Comparison of ENCODE assay signal across 20 cellular contexts in genomic region chr22:50415426-50415825, GRCh38. TPM values are rescaled to one million over a fixed set of nuclear protein-coding genes. Genes with fewer than 3 reads are reported as not detected.
DNase-seq lines count a peak whose midpoint lies in the region; ATAC-seq, FAIRE-seq and TF ChIP-seq lines count a peak whose summit lies in the region.
"Had no signal": no experiment of that assay in that cellular context is flagged by ENCODE, and none has a peak within 500 bp of the region (broad histone marks: within the 10 kb centered on the region; RNA-seq: fewer than 3 reads in every experiment).

No MANE protein-coding gene starts in this region.

- BruUV-seq in HepG2 (replicated peaks; lab: Mats Ljungman, UMichigan) (no TSS peak), MCF 10A (replicated peaks; lab: Mats Ljungman, UMichigan) (no TSS peak)

- TF ChIP-seq CTCF in HepG2 (CRISPR knock-in tag; IDR thresholded peaks at IDR 0.05) (no peak), right lobe of liver (IDR thresholded peaks at IDR 0.05) (no peak), MCF 10A (IDR thresholded peaks at IDR 0.05; ENCODE audit: unreplicated experiment) (no peak), lower lobe of right lung (IDR thresholded peaks at IDR 0.05) (no peak)

- no peaks in the 10 kb centered on the region for H3K27me3 ChIP-seq in HepG2 (ENCODE audit: control insufficient read depth in 1 of 2, insufficient read depth in 2 of 2, low read length in 2 of 2)
- H3K27me3 ChIP-seq in right lobe of liver = no peaks in the 10 kb centered on the region
- no peaks in the 10 kb centered on the region for H3K27me3 ChIP-seq in layer of hippocampus (ENCODE audit: control insufficient read depth, insufficient read depth, low read length)
- H3K27me3 ChIP-seq in lower lobe of right lung (ENCODE audit: low read depth) = no peaks in the 10 kb centered on the region
- H3K27me3 ChIP-seq: BLaER1 had no signal

- H3K27ac Mint-ChIP-seq in MCF 10A (ENCODE audit: low read depth, unreplicated experiment) = no peak overlapping the region

- H3K4me1 ChIP-seq in HepG2 (ENCODE audit: insufficient read depth, low read length) (no peaks in the 10 kb centered on the region; the same call in 1 of the 2 replicates), right lobe of liver (peaks cover 0 to 11% (median 5%) of the 10 kb centered on the region in 4 donors), lower lobe of right lung (peaks cover 12% of the 10 kb centered on the region)
- H3K4me1 ChIP-seq: BLaER1 had no signal

- FAIRE-seq in HepG2 (lab: Jason Lieb, UNC) = no peak
- FAIRE-seq: GM12892, GM18507 had no signal

- H3K36me3 ChIP-seq in HepG2 (replicated peaks in 1 of 2; ENCODE audit: control insufficient read depth in 1 of 2, insufficient read depth in 2 of 2, low read length in 2 of 2) = peaks cover 42 to 73% of the 10 kb centered on the region in 2 experiments
- H3K36me3 ChIP-seq in right lobe of liver = peaks cover 11 to 75% (median 49%) of the 10 kb centered on the region in 4 donors
- peaks cover 75% of the 10 kb centered on the region for H3K36me3 ChIP-seq in lower lobe of right lung

- CTCF ChIA-PET in HepG2 (lab: Yijun Ruan, JAX; ENCODE audit: low intra/inter-chr PET ratio, low total read pairs) = no interaction called here
- CTCF ChIA-PET in MCF 10A (lab: Yijun Ruan, JAX) = interaction anchor here (0.8 kb wide), 1 partner anchor 60 kb away, joined by 3 read pairs; no protein-coding TSS in a partner anchor

- POLR2A ChIA-PET in HepG2 (lab: Yijun Ruan, JAX) (no interaction called here), MCF 10A (lab: Yijun Ruan, JAX) (no interaction called here)

- ATAC-seq in HepG2 = peak; percentile 8; the same call in 1 of the 3 replicates
- ATAC-seq in right lobe of liver = no peak
- ATAC-seq in lower lobe of right lung = no peak
- no peak for ATAC-seq in HG03135 (IDR thresholded peaks at IDR 0.05; ENCODE audit: unreplicated experiment)

- peaks cover 82% of the 10 kb centered on the region for H3K36me3 Mint-ChIP-seq in MCF 10A (ENCODE audit: insufficient read depth, unreplicated experiment)

- H3K27ac ChIP-seq in HepG2 (ENCODE audit: extremely low read length, insufficient read depth, low read length) (no peak overlapping the region), right lobe of liver (no peak overlapping the region), layer of hippocampus (ENCODE audit: low read depth, low read length) (peak overlapping the region; percentile 57), substantia nigra (ENCODE audit: low read depth, low read length, poor library complexity, severe bottlenecking) (peak overlapping the region; percentile 52), lower lobe of right lung (no peak overlapping the region)
- H3K27ac ChIP-seq: BLaER1, HL-60 had no signal

- TF ChIP-seq EP300 in HepG2 (IDR thresholded peaks at IDR 0.05; ENCODE audit: low read depth in 2 of 2, low read length in 2 of 2) (no peak), HepG2 (CRISPR knock-in tag; IDR thresholded peaks at IDR 0.05; ENCODE audit: borderline replicate concordance) (no peak)

- no peaks in the 10 kb centered on the region for H4K20me1 ChIP-seq in HepG2 (ENCODE audit: insufficient read depth, low read length)

- in situ Hi-C loops in HepG2 (cut with HindIII; ENCODE audit: extremely low pct_ligation_motif_present, low pct_unique_long_range_greater_than_20kb) = no loop called here

- no peaks in the 10 kb centered on the region for H3K27me3 Mint-ChIP-seq in MCF 10A (ENCODE audit: insufficient read depth, unreplicated experiment)
- H3K27me3 Mint-ChIP-seq: CD4-positive, alpha-beta memory T cell had no signal

- TF ChIP-seq POLR2A in HepG2 (IDR thresholded peaks at IDR 0.05; ENCODE audit: insufficient read depth in 1 of 2, low read depth in 2 of 2, low read length in 2 of 2) (0 out of 4 replicates have a peak, but pooled peaks of 1 of the 2 experiments have one; percentile 13), right lobe of liver (IDR thresholded peaks at IDR 0.05) (no peak)

- H3K4me2 ChIP-seq in HepG2 (ENCODE audit: low read depth, low read length) = no peak overlapping the region
- H3K4me2 ChIP-seq: BLaER1 had no signal

- no peaks in the 10 kb centered on the region for H3K4me1 Mint-ChIP-seq in MCF 10A (ENCODE audit: insufficient read depth, unreplicated experiment)
- H3K4me1 Mint-ChIP-seq: CD4-positive, alpha-beta memory T cell had no signal

- no peak for TF ChIP-seq RAD21 in HepG2 (CRISPR knock-in tag; IDR thresholded peaks at IDR 0.05)

- H3K4me3 ChIP-seq in HepG2 (replicated peaks in 1 of 3; ENCODE audit: insufficient read depth in 1 of 3, low read depth in 2 of 3, low read length in 3 of 3) (no peak overlapping the region), right lobe of liver (no peak overlapping the region), lower lobe of right lung (no peak overlapping the region)
- H3K4me3 ChIP-seq: BLaER1 had no signal

- no peaks in the 10 kb centered on the region for H3K9me3 Mint-ChIP-seq in MCF 10A (ENCODE audit: unreplicated experiment)
- H3K9me3 Mint-ChIP-seq: CD14-positive monocyte; CD4-positive, alpha-beta memory T cell had no signal

- 95% methylated on average over 9 of the region's 12 CpGs for WGBS in HepG2 (ENCODE audit: low lambda C conversion rate)
- no CpG with 5 or more reads among the region's 12 CpGs for WGBS in right lobe of liver (ENCODE audit: insufficient coverage, low coverage, low lambda C conversion rate, missing lambda C conversion rate)

- no peak overlapping the region for H3K9ac ChIP-seq in HepG2 (ENCODE audit: insufficient read depth, low read depth, low read length)
- H3K9ac ChIP-seq: BLaER1 had no signal

- H3K9me3 ChIP-seq in HepG2 (ENCODE audit: low read length) = no peaks in the 10 kb centered on the region
- no peaks in the 10 kb centered on the region for H3K9me3 ChIP-seq in right lobe of liver
- H3K9me3 ChIP-seq in lower lobe of right lung = no peaks in the 10 kb centered on the region
- H3K9me3 ChIP-seq: BLaER1 had no signal

- H2AFZ ChIP-seq in HepG2 (ENCODE audit: low read length) = no peak overlapping the region

- no peaks in the 10 kb centered on the region for H3K79me2 ChIP-seq in HepG2 (ENCODE audit: insufficient read depth, low read length)

- H3K4me3 Mint-ChIP-seq in MCF 10A (ENCODE audit: unreplicated experiment) = no peak overlapping the region
- H3K4me3 Mint-ChIP-seq: CD14-positive monocyte; CD4-positive, alpha-beta memory T cell had no signal

- DNase-seq in HepG2 (ENCODE audit: low spot score) (no peak), right lobe of liver (no peak), substantia nigra (lab: John Stamatoyannopoulos, UW) (no peak), MCF 10A (ENCODE audit: unreplicated experiment) (no peak), lower lobe of right lung (no peak)
- DNase-seq: 8988T; CD4-positive, alpha-beta memory T cell; DMS153; DMS79; GDM1; GOT3; H7; IMR-90 had no signal

- intact Hi-C loops in HepG2 (cut with micrococcal nuclease; ENCODE audit: unreplicated experiment) = no loop called here
- intact Hi-C loops in right lobe of liver (cut with DNase I) = no loop called here
- intact Hi-C loops in MCF 10A (cut with micrococcal nuclease) = no loop called here
- intact Hi-C loops in lower lobe of right lung (cut with DNase I) = no loop called here

TF ChIP-seq in HepG2, 621 proteins besides CTCF, POLR2A, EP300 and RAD21 (continues in another document):
- TF ChIP-seq MIER2 (CRISPR knock-in tag; IDR thresholded peaks at IDR 0.05) (no peak), DDIT3 (CRISPR knock-in tag; IDR thresholded peaks at IDR 0.05) (no peak), AGO2 (optimal IDR thresholded peaks at IDR 0.05; ENCODE audit: low read depth, low read length) (peak; percentile 11), POGK (CRISPR knock-in tag; conservative IDR thresholded peaks at IDR 0.05) (no peak)

RNA-seq across cellular contexts. Expression of gene SBF1, which starts 59.4 kb away (rescaled TPM):
- 21.3 and 40.9 TPM in 2 replicates for total RNA-seq in HepG2 (2016; rRNA removed; fragmentation: Illumina TruSeq; extraction: Trizol)
- 10.6 and 11.9 TPM in 2 replicates for total RNA-seq in HepG2 (2016; cell fraction: cytosol; rRNA removed; fragmentation: Illumina TruSeq; extraction: Trizol; ENCODE audit: low read depth)
- 18.4 and 42.1 TPM in 2 replicates for total RNA-seq in HepG2 (2016; cell fraction: insoluble cytoplasmic fraction; rRNA removed; fragmentation: Illumina TruSeq; extraction: Trizol)
- 25.7 and 27.6 TPM in 2 replicates for total RNA-seq in HepG2 (2016; cell fraction: membrane; rRNA removed; fragmentation: Illumina TruSeq; extraction: Trizol)
- total RNA-seq in HepG2 (2016; cell fraction: nucleus; rRNA removed; fragmentation: Illumina TruSeq; extraction: Trizol) = 35.2 and 39.9 TPM in 2 replicates
- polyA plus RNA-seq in HepG2 (2011; rRNA removed) = 31.7 and 43.3 TPM in 2 replicates
- 23.0 and 36.7 TPM in 2 replicates for polyA plus RNA-seq in HepG2 (2011; cell fraction: cytosol; rRNA removed)
- 212 and 268 TPM in 2 replicates for polyA plus RNA-seq in HepG2 (2011; cell fraction: nucleus; rRNA removed)
- 35.0 and 42.8 TPM in 2 replicates for polyA plus RNA-seq in HepG2 (2012)
- polyA plus RNA-seq in HepG2 (2016; cell fraction: cytosol; fragmentation: Illumina TruSeq; extraction: Trizol; ENCODE audit: low read depth) = 5.2 and 5.5 TPM in 2 replicates
- polyA plus RNA-seq in HepG2 (2016; cell fraction: insoluble cytoplasmic fraction; fragmentation: Illumina TruSeq; extraction: Trizol; ENCODE audit: low read depth) = 23.9 and 35.9 TPM in 2 replicates
- 16.7 and 21.6 TPM in 2 replicates for polyA plus RNA-seq in HepG2 (2016; cell fraction: membrane; fragmentation: Illumina TruSeq; extraction: Trizol; ENCODE audit: low read depth)
- polyA plus RNA-seq in HepG2 (2016; cell fraction: nucleus; fragmentation: Illumina TruSeq; extraction: Trizol; ENCODE audit: insufficient read depth, low read depth) = 92.6 and 93.2 TPM in 2 replicates
- 67.4 and 124 TPM in 2 replicates for polyA minus RNA-seq in HepG2 (2011; rRNA and poly(A)+ RNA removed; ENCODE audit: low replicate concordance)
- 36.5 and 37.3 TPM in 2 replicates for polyA minus RNA-seq in HepG2 (2011; cell fraction: cytosol; rRNA and poly(A)+ RNA removed)
- 65.0 and 67.6 TPM in 2 replicates for polyA minus RNA-seq in HepG2 (2011; cell fraction: nucleus; rRNA and poly(A)+ RNA removed)
- 10 to 100 TPM; 18.3 to 28.9 (median 22.8) TPM for total RNA-seq in right lobe of liver
- total RNA-seq in MCF 10A (2022) = 82.1 and 106 TPM in 2 replicates
- 59.0 TPM for total RNA-seq in lower lobe of right lung

Comparison
In these comparisons a context has a peak if more than half of its experiments do, and no peak if none do; other contexts are left out.
1. H3K27ac ChIP-seq: peak in layer of hippocampus (single experiment) and substantia nigra (single experiment); none in HepG2 (single experiment), right lobe of liver (0 of 3) and lower lobe of right lung (single experiment).